In genomic region chr11:26331911-26332571, GRCh38 we compare ENCODE assay signal across 9 cellular contexts. TPM values are rescaled to one million over a fixed set of nuclear protein-coding genes. Genes with fewer than 3 reads are reported as not detected.
DNase-seq lines count a peak whose midpoint lies in the region; ATAC-seq and TF ChIP-seq lines count a peak whose summit lies in the region.
"Had no signal": no experiment of that assay in that cellular context is flagged by ENCODE, and none has a peak within 500 bp of the region (broad histone marks: within the 10 kb centered on the region; RNA-seq: fewer than 3 reads in every experiment).

Gene ANO3, plus strand, starts transcription at chr11:26332130. Its CDS starts 146 bp downstream, at chr11:26332276.

- BruUV-seq in MCF 10A (replicated peaks; lab: Mats Ljungman, UMichigan) = no TSS peak

- DNase-seq in DMS 273 (lab: John Stamatoyannopoulos, UW; ENCODE audit: unreplicated experiment) (peak; percentile 95), GM19240 (ENCODE audit: insufficient read length, low spot score) (peak; percentile 5), NCI-H510A (lab: John Stamatoyannopoulos, UW) (peak; percentile 78), MCF 10A (ENCODE audit: unreplicated experiment) (peak; percentile 75), iris pigment epithelial cell (ENCODE audit: low read depth) (peak; percentile 92)
- no peak for DNase-seq in stimulated activated naive B cell treated with anti-CD40 and anti-IgM and Interleukin-4, amounts not matched to agents 10 μg/mL and 1 μg/mL and 100 μg/mL, for 72 hours
- no peak for DNase-seq in stimulated activated CD4-positive, alpha-beta T cell treated with anti-CD3 and anti-CD28 coated beads, Interleukin-4, amount 100 ng/mL, for 4 hours
- DNase-seq: activated B cell treated with CpG ODN at 0.5 μM for 24 hours had no signal

- H3K4me3 Mint-ChIP-seq in MCF 10A (ENCODE audit: unreplicated experiment) = peak within 1 kb of the TSS; percentile 46
- no peak within 1 kb of the TSS for H3K4me3 Mint-ChIP-seq in stimulated activated naive B cell treated with anti-CD40 and anti-IgM and Interleukin-4, amounts not matched to agents 10 μg/mL and 1 μg/mL and 100 μg/mL, for 72 hours
- H3K4me3 Mint-ChIP-seq: activated B cell treated with CpG ODN at 0.5 μM for 24 hours had no signal

- CTCF ChIA-PET in MCF 10A (lab: Yijun Ruan, JAX) = interaction anchor here (0.5 to 0.8 kb wide), 4 partner anchors 10 to 39 kb away, joined by 3 to 9 read pairs (median 3); no protein-coding TSS in a partner anchor

- intact Hi-C loops in MCF 10A (cut with micrococcal nuclease) = no loop called here

- H3K9me3 Mint-ChIP-seq in MCF 10A (ENCODE audit: unreplicated experiment) = no peaks in the 10 kb centered on the region
- no peaks in the 10 kb centered on the region for H3K9me3 Mint-ChIP-seq in stimulated activated naive B cell treated with anti-CD40 and anti-IgM and Interleukin-4, amounts not matched to agents 10 μg/mL and 1 μg/mL and 100 μg/mL, for 72 hours
- H3K9me3 Mint-ChIP-seq: activated B cell treated with CpG ODN at 0.5 μM for 24 hours had no signal

- H3K27ac Mint-ChIP-seq in MCF 10A (ENCODE audit: low read depth, unreplicated experiment) = no peak within 1 kb of the TSS
- no peak within 1 kb of the TSS for H3K27ac Mint-ChIP-seq in stimulated activated naive B cell treated with anti-CD40 and anti-IgM and Interleukin-4, amounts not matched to agents 10 μg/mL and 1 μg/mL and 100 μg/mL, for 72 hours
- H3K27ac Mint-ChIP-seq: activated B cell treated with CpG ODN at 0.5 μM for 24 hours had no signal

- peaks cover 100% of the 10 kb centered on the region for H3K27me3 Mint-ChIP-seq in MCF 10A (ENCODE audit: insufficient read depth, unreplicated experiment)
- H3K27me3 Mint-ChIP-seq in stimulated activated naive B cell treated with anti-CD40 and anti-IgM and Interleukin-4, amounts not matched to agents 10 μg/mL and 1 μg/mL and 100 μg/mL, for 72 hours = peaks cover 22 to 38% of the 10 kb centered on the region in 2 donors

- peak; percentile 24 for TF ChIP-seq CTCF in MCF 10A (IDR thresholded peaks at IDR 0.05; ENCODE audit: unreplicated experiment)

- no peaks in the 10 kb centered on the region for H3K36me3 Mint-ChIP-seq in MCF 10A (ENCODE audit: insufficient read depth, unreplicated experiment)
- H3K36me3 Mint-ChIP-seq in stimulated activated naive B cell treated with anti-CD40 and anti-IgM and Interleukin-4, amounts not matched to agents 10 μg/mL and 1 μg/mL and 100 μg/mL, for 72 hours = no peaks in the 10 kb centered on the region

- no peaks in the 10 kb centered on the region for H3K4me1 Mint-ChIP-seq in MCF 10A (ENCODE audit: insufficient read depth, unreplicated experiment)
- peaks cover 0 to 6% of the 10 kb centered on the region in 2 donors for H3K4me1 Mint-ChIP-seq in stimulated activated naive B cell treated with anti-CD40 and anti-IgM and Interleukin-4, amounts not matched to agents 10 μg/mL and 1 μg/mL and 100 μg/mL, for 72 hours
- H3K4me1 Mint-ChIP-seq: activated B cell treated with CpG ODN at 0.5 μM for 24 hours had no signal

- peak; percentile 84 for ATAC-seq in HG03175 (IDR thresholded peaks at IDR 0.05; ENCODE audit: unreplicated experiment)
- peak; percentile 44 to 57 for ATAC-seq in stimulated activated naive B cell treated with anti-CD40 and anti-IgM and Interleukin-4, amounts not matched to agents 10 μg/mL and 1 μg/mL and 100 μg/mL, for 72 hours (replicated peaks)

- POLR2A ChIA-PET in MCF 10A (lab: Yijun Ruan, JAX) = no interaction called here

RNA-seq across cellular contexts. Expression of gene ANO3, which starts in this region (rescaled TPM):
- not detected in 2 replicates for total RNA-seq in MCF 10A (2022)
- total RNA-seq: activated B cell treated with CpG ODN at 0.5 μM for 24 hours had no signal

Comparison
In these comparisons a context has a peak if more than half of its experiments do, and no peak if none do; other contexts are left out.
1. Peak in DNase-seq in MCF 10A; RNA of the gene not detected or under 1 TPM.
2. DNase-seq: peak in DMS 273 (single experiment), GM19240 (single experiment), NCI-H510A (single experiment) and iris pigment epithelial cell (single experiment); none in stimulated activated naive B cell treated with anti-CD40 and anti-IgM and Interleukin-4, amounts not matched to agents 10 μg/mL and 1 μg/mL and 100 μg/mL, for 72 hours (single experiment) and stimulated activated CD4-positive, alpha-beta T cell treated with anti-CD3 and anti-CD28 coated beads, Interleukin-4, amount 100 ng/mL, for 4 hours (0 of 2).